Comparison of ENCODE assay signal across 1 cellular context in the genomic region with DNA sequence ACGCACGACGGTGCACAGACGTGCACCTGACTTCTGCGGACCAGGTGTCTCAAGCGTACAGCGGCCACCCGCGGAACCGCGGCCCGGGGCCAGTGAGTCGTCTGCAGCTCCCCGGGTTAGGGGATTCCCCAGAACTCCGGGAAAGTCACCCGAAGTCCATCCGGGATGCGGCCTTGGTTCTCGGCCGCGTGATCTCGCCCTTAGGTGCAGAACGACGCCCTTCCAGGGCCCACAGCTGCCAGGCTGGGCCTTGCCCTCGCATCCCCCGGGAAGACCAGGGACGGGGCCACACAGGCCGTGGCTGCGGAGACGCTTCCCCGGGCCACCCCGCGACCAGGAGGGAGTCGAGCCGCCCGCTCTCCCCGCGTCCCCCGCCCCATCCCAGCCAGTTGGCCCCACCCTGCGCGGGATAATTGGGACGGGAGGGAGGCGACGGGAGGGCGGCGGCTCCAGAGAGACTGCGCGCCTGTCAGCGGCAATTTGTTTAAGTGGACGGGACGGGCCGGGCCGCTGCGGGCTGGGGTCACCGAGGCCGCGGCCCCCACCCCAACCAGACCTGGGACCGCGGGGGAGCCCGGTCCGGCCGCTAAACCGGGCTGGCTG.
TF ChIP-seq lines count a peak whose summit lies in the region.

No MANE protein-coding gene starts in this region.

TF ChIP-seq in H1, 55 proteins besides CTCF, POLR2A, EP300 and RAD21:
- TF ChIP-seq EZH2 (IDR thresholded peaks at IDR 0.05; ENCODE audit: low read depth, low read length, severe bottlenecking) (peak; percentile 93), RNF2 (IDR thresholded peaks at IDR 0.05; ENCODE audit: borderline replicate concordance, low read depth, low read length, missing control alignments, poor library complexity, severe bottlenecking) (peak; percentile 72), SIX5 (IDR thresholded peaks at IDR 0.05; ENCODE audit: low read depth, low read length) (no peak), SUZ12 (IDR thresholded peaks at IDR 0.05; ENCODE audit: low read length) (peak; percentile 94)
- TF ChIP-seq, protein P1, sequence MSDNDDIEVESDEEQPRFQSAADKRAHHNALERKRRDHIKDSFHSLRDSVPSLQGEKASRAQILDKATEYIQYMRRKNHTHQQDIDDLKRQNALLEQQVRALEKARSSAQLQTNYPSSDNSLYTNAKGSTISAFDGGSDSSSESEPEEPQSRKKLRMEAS (IDR thresholded peaks at IDR 0.05) = 0 out of 2 replicates have a peak, but pooled peaks have one; percentile 2
